In the genomic region with DNA sequence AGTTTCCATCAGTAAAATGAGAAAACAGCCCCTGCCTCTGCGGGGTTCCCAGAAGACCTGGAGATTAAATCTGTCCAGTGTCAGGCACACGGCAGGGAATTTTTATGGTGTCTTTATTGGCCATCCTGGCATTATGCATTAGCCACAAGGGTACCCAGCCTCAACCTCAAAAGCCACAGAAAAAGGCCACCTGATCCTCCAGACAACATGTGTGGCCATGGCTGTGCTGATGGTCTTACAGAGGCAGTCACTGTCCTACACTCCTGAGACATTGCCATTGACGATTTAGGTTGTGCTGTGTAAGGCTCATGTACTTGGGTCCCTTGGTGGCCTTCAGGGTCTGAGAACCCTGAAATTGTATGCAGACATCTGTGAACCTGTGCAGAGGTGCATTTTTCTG, we compare ENCODE assay signal across 11 cellular contexts.
DNase-seq lines count a peak whose midpoint lies in the region; ATAC-seq and TF ChIP-seq lines count a peak whose summit lies in the region.
"Had no signal": no experiment of that assay in that cellular context is flagged by ENCODE, and none has a peak within 500 bp of the region (broad histone marks: within the 10 kb centered on the region; RNA-seq: fewer than 3 reads in every experiment).

No MANE protein-coding gene starts in this region.

- H2AFZ ChIP-seq in hepatocyte, result no peak overlapping the region

- H3K27me3 ChIP-seq in hepatocyte, result no peaks in the 10 kb centered on the region
- H3K27me3 ChIP-seq in suprapubic skin, result no peaks in the 10 kb centered on the region
- H3K27me3 ChIP-seq in esophagus muscularis mucosa, result no peaks in the 10 kb centered on the region
- H3K27me3 ChIP-seq: BE2C, sigmoid colon had no signal

- ATAC-seq in activated B cell treated with CpG ODN at 0.5 μM for 24 hours (ENCODE audit: low read depth), result no peak

- no peak overlapping the region for H3K4me3 ChIP-seq in hepatocyte
- H3K4me3 ChIP-seq in suprapubic skin, result no peak overlapping the region
- no peak overlapping the region for H3K4me3 ChIP-seq in esophagus muscularis mucosa
- H3K4me3 ChIP-seq: sigmoid colon had no signal

- no peaks in the 10 kb centered on the region for H4K20me1 ChIP-seq in hepatocyte (ENCODE audit: insufficient read depth, poor library complexity, severe bottlenecking)

- POLR2A ChIA-PET in activated B cell treated with CpG ODN at 0.5 μM for 24 hours (lab: Charles Lee), result interaction anchor here (0.8 to 1.1 kb wide), 4 partner anchors 14 to 118 kb away, joined by 3 to 5 read pairs (median 3); no protein-coding TSS in a partner anchor

- H3K27me3 Mint-ChIP-seq in activated T-cell treated with anti-CD3 and anti-CD28 coated beads, Interleukin-2, amount 50 U/mL, for 24 hours, result no peaks in the 10 kb centered on the region
- H3K27me3 Mint-ChIP-seq in activated B cell treated with CpG ODN at 0.5 μM for 24 hours, result no peaks in the 10 kb centered on the region

- no peaks in the 10 kb centered on the region for H3K36me3 Mint-ChIP-seq in activated T-cell treated with anti-CD3 and anti-CD28 coated beads, Interleukin-2, amount 50 U/mL, for 24 hours (ENCODE audit: low read depth)
- no peaks in the 10 kb centered on the region for H3K36me3 Mint-ChIP-seq in activated B cell treated with CpG ODN at 0.5 μM for 24 hours (ENCODE audit: low read depth)

- peaks cover 13% of the 10 kb centered on the region for H3K79me2 ChIP-seq in hepatocyte

- TF ChIP-seq EP300 in suprapubic skin (IDR thresholded peaks at IDR 0.05), result no peak
- no peak for TF ChIP-seq EP300 in esophagus muscularis mucosa (IDR thresholded peaks at IDR 0.05)

- H3K9me3 ChIP-seq in hepatocyte (ENCODE audit: low read depth) (no peaks in the 10 kb centered on the region), suprapubic skin (no peaks in the 10 kb centered on the region), esophagus muscularis mucosa (no peaks in the 10 kb centered on the region)
- H3K9me3 ChIP-seq: BE2C, sigmoid colon had no signal

- CTCF ChIA-PET in activated B cell treated with CpG ODN at 0.5 μM for 24 hours (lab: Charles Lee), result no interaction called here

- peak overlapping the region; percentile 72 for H3K4me3 Mint-ChIP-seq in activated T-cell treated with anti-CD3 and anti-CD28 coated beads, Interleukin-2, amount 50 U/mL, for 24 hours
- H3K4me3 Mint-ChIP-seq in activated B cell treated with CpG ODN at 0.5 μM for 24 hours, result peak overlapping the region; percentile 76

- H3K36me3 ChIP-seq in hepatocyte (replicated peaks; ENCODE audit: insufficient read depth, low read depth), result no peaks in the 10 kb centered on the region
- H3K36me3 ChIP-seq in suprapubic skin, result no peaks in the 10 kb centered on the region
- peaks cover 0 to 30% (median 9%) of the 10 kb centered on the region in 4 donors for H3K36me3 ChIP-seq in esophagus muscularis mucosa
- H3K36me3 ChIP-seq: BE2C, sigmoid colon had no signal

- H3K4me2 ChIP-seq in hepatocyte, result no peak overlapping the region

- TF ChIP-seq POLR2A in suprapubic skin (IDR thresholded peaks at IDR 0.05), result no peak
- TF ChIP-seq POLR2A in esophagus muscularis mucosa (IDR thresholded peaks at IDR 0.05; ENCODE audit: low read depth), result no peak

- H3K4me1 Mint-ChIP-seq in activated T-cell treated with anti-CD3 and anti-CD28 coated beads, Interleukin-2, amount 50 U/mL, for 24 hours (ENCODE audit: low read depth), result peaks cover 87% of the 10 kb centered on the region
- peaks cover 37% of the 10 kb centered on the region for H3K4me1 Mint-ChIP-seq in activated B cell treated with CpG ODN at 0.5 μM for 24 hours

- H3K27ac ChIP-seq in hepatocyte, result peak overlapping the region; percentile 77
- no peak overlapping the region for H3K27ac ChIP-seq in suprapubic skin
- no peak overlapping the region for H3K27ac ChIP-seq in esophagus muscularis mucosa (replicated peaks in 1 of 4)

- no peaks in the 10 kb centered on the region for H3K9me2 ChIP-seq in hepatocyte (replicated peaks; ENCODE audit: insufficient read depth)

- H3K27ac Mint-ChIP-seq in activated T-cell treated with anti-CD3 and anti-CD28 coated beads, Interleukin-2, amount 50 U/mL, for 24 hours, result peak overlapping the region; percentile 97
- H3K27ac Mint-ChIP-seq in activated B cell treated with CpG ODN at 0.5 μM for 24 hours, result no peak overlapping the region

- intact Hi-C loops in activated B cell treated with CpG ODN at 0.5 μM for 24 hours (cut with micrococcal nuclease) (loop anchor here (2.0 kb wide), 1 partner anchor 98 kb away; no protein-coding TSS in a partner anchor), esophagus muscularis mucosa (cut with DNase I) (no loop called here)

- WGBS in hepatocyte (ENCODE audit: low lambda C conversion rate, missing lambda C conversion rate), result 70% methylated on average over 3 of the region's 3 CpGs
- 79% methylated on average over 3 of the region's 3 CpGs for WGBS in suprapubic skin
- 83% methylated on average over 3 of the region's 3 CpGs for WGBS in esophagus muscularis mucosa

- TF ChIP-seq CTCF in activated B cell treated with CpG ODN at 0.5 μM for 24 hours (IDR thresholded peaks at IDR 0.05) (no peak), hepatocyte (IDR thresholded peaks at IDR 0.05; ENCODE audit: poor library complexity) (no peak), suprapubic skin (IDR thresholded peaks at IDR 0.05) (no peak), esophagus muscularis mucosa (IDR thresholded peaks at IDR 0.05) (no peak)

- no peaks in the 10 kb centered on the region for H3K9me3 Mint-ChIP-seq in activated T-cell treated with anti-CD3 and anti-CD28 coated beads, Interleukin-2, amount 50 U/mL, for 24 hours
- H3K9me3 Mint-ChIP-seq in activated B cell treated with CpG ODN at 0.5 μM for 24 hours, result no peaks in the 10 kb centered on the region

- peak; percentile 47 for DNase-seq in activated T-cell treated with anti-CD3 and anti-CD28 coated beads, Interleukin-2, amount 50 U/mL, for 24 hours
- no peak for DNase-seq in activated T-cell treated with anti-CD3 and anti-CD28 coated beads, Interleukin-2, amount 50 U/mL, for 1 hour
- no peak for DNase-seq in activated B cell treated with CpG ODN at 0.5 μM for 24 hours
- DNase-seq in hepatocyte (ENCODE audit: low spot score), result no peak
- peak; percentile 37 to 43 for DNase-seq in suprapubic skin (ENCODE audit: low spot score in 2 of 2)
- no peak for DNase-seq in iPS-NIHi7 (ENCODE audit: extremely low spot score)
- no peak for DNase-seq in esophagus muscularis mucosa (ENCODE audit: extremely low spot score)
- no peak for DNase-seq in occipital lobe (lab: John Stamatoyannopoulos, UW)
- DNase-seq: NCI-H2081 had no signal

- H3K4me1 ChIP-seq in hepatocyte (ENCODE audit: insufficient read depth), result peaks cover 53% of the 10 kb centered on the region
- H3K4me1 ChIP-seq in suprapubic skin, result peaks cover 42% of the 10 kb centered on the region
- H3K4me1 ChIP-seq in esophagus muscularis mucosa, result peaks cover 27 to 46% (median 34%) of the 10 kb centered on the region in 4 donors

Comparison
In these comparisons a context has a peak if more than half of its experiments do, and no peak if none do; other contexts are left out.
1. DNase-seq: peak in activated T-cell treated with anti-CD3 and anti-CD28 coated beads, Interleukin-2, amount 50 U/mL, for 24 hours (single experiment) and suprapubic skin (2 of 2); none in activated T-cell treated with anti-CD3 and anti-CD28 coated beads, Interleukin-2, amount 50 U/mL, for 1 hour (single experiment), activated B cell treated with CpG ODN at 0.5 μM for 24 hours (single experiment), hepatocyte (single experiment), iPS-NIHi7 (single experiment), esophagus muscularis mucosa (single experiment) and occipital lobe (single experiment).